31 cellular contexts compared by ENCODE assay signal in the genomic region with DNA sequence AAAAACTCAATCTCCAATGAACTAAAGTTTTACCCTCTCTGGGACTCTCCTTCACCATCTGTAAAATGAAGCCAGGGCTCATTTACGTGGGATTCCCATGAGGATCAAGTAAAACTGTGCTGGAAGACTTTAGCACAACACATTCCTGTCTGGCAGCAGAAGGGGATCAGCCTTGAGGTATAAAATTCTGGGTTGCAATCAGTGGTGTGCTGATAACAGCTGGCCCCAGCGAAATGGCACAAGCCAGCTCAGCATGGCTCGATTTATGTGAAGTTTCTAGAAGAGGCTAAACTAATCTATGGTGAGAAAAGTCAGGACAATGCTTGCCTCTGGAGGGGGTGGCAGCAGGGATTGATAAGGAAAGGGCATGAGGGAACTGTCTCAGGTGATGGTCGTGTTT. TPM values are rescaled to one million over a fixed set of nuclear protein-coding genes. Genes with fewer than 3 reads are reported as not detected.
"Had no signal": no experiment of that assay in that cellular context is flagged by ENCODE, and none has a peak within 500 bp of the region (broad histone marks: within the 10 kb centered on the region; RNA-seq: fewer than 3 reads in every experiment).

No MANE protein-coding gene starts in this region.

- H3K4me3 ChIP-seq: coronary artery, dorsolateral prefrontal cortex, esophagus muscularis mucosa, gastroesophageal sphincter had no signal

- FAIRE-seq: bronchial epithelial cell had no signal

- DNase-seq: activated B cell treated with CpG ODN at 0.5 μM for 24 hours; activated CD4-positive, alpha-beta T cell treated with anti-CD3 and anti-CD28 coated beads for 48 hours; activated CD4-positive, alpha-beta T cell treated with anti-CD3 and anti-CD28 coated beads, Interleukin-2, amount 50 U/mL, for 1 hour; activated CD4-positive, alpha-beta T cell treated with anti-CD3 and anti-CD28 coated beads, Interleukin-2, amount 50 U/mL, for 48 hours; activated CD8-positive, alpha-beta memory T cell treated with anti-CD3 and anti-CD28 coated beads for 24 hours; activated CD8-positive, alpha-beta T cell treated with anti-CD3 and anti-CD28 coated beads for 36 hours; activated effector memory CD4-positive, alpha-beta T cell treated with Interleukin-2 at 50 U/mL for 16 hours; activated gamma-delta T cell treated with Interleukin-2 at 50 U/mL for 16 hours; activated naive CD4-positive, alpha-beta T cell treated with anti-CD3 and anti-CD28 coated beads, Interleukin-2, amount 50 U/mL, for 16 hours; activated naive CD4-positive, alpha-beta T cell treated with Interleukin-2 at 50 U/mL for 16 hours; activated T-cell treated with anti-CD3 and anti-CD28 coated beads, Interleukin-2, amount 50 U/mL, for 4 hours; amniotic stem cell; anterior cingulate cortex; brain microvascular endothelial cell; dorsolateral prefrontal cortex; effector memory CD4-positive, alpha-beta T cell; erythroblast; foreskin melanocyte; T-helper 1 cell; T-helper 17 cell; T1000; WERI-Rb-1 had no signal

- H3K9me3 ChIP-seq: esophagus muscularis mucosa, gastroesophageal sphincter had no signal

- H3K4me1 ChIP-seq: esophagus muscularis mucosa, gastroesophageal sphincter had no signal

- H3K36me3 ChIP-seq: brain microvascular endothelial cell, esophagus muscularis mucosa, gastroesophageal sphincter, WERI-Rb-1 had no signal

- H3K27ac ChIP-seq: brain microvascular endothelial cell, coronary artery, dorsolateral prefrontal cortex, esophagus muscularis mucosa, gastroesophageal sphincter, WERI-Rb-1 had no signal

- H3K27me3 ChIP-seq: brain microvascular endothelial cell, esophagus muscularis mucosa, gastroesophageal sphincter had no signal

RNA-seq across cellular contexts. Expression of gene ZNF630, which starts 28.4 kb away (rescaled TPM):
- total RNA-seq: activated B cell treated with CpG ODN at 0.5 μM for 24 hours had no signal

RNA-seq across cellular contexts. Expression of gene SPACA5, which starts 36.3 kb away (rescaled TPM):
- total RNA-seq: activated B cell treated with CpG ODN at 0.5 μM for 24 hours; activated CD8-positive, alpha-beta T cell treated with anti-CD3 and anti-CD28 coated beads for 36 hours; activated T-cell treated with anti-CD3 and anti-CD28 coated beads, Interleukin-2, amount 50 U/mL, for 4 hours; activated T-helper 17 cell treated with anti-CD3 and anti-CD28 coated beads, Interleukin-2, amount 50 U/mL, for 72 hours; astrocyte; bronchial epithelial cell; cardiac septum; cerebellum; esophagus muscularis mucosa; gastroesophageal sphincter; glomerular endothelial cell; T-helper 17 cell had no signal
